In the genomic region with DNA sequence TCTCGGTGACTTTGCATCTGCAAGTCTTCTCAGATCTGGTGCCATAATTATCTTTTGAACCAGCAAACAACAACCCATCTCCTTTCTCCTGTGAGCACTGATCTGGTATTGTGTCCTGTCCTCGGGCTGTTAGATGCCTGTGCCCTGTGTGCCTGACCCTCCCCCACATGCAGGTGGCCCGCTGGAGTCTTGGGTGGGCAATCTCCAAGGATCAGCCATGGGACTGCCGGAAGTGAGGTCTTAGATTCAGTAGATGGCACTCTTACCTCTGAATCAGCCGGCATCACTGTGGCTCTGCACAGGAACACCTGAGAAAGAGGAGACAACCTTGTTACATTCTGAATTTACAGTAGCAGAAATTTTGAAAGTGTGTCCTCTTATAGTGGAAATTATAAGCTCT, we compare ENCODE assay signal across 21 cellular contexts.
DNase-seq lines count a peak whose midpoint lies in the region; ATAC-seq and TF ChIP-seq lines count a peak whose summit lies in the region.
"Had no signal": no experiment of that assay in that cellular context is flagged by ENCODE, and none has a peak within 500 bp of the region (broad histone marks: within the 10 kb centered on the region; RNA-seq: fewer than 3 reads in every experiment).

No MANE protein-coding gene starts in this region.

- no peaks in the 10 kb centered on the region for H3K27me3 Mint-ChIP-seq in glutamatergic neuron (ENCODE audit: unreplicated experiment)
- H3K27me3 Mint-ChIP-seq: dendritic cell treated with granulocyte-macrophage colony-stimulating factor and Interleukin-4, amounts not matched to agents 40 ng/mL and 50 ng/mL, for 4 days; T-cell had no signal

- no peak overlapping the region for H3K23ac ChIP-seq in mesendoderm (ENCODE audit: low read length)

- TF ChIP-seq CTCF in LNCaP clone FGC (IDR thresholded peaks at IDR 0.05; ENCODE audit: control insufficient read depth, extremely low read depth, insufficient read depth), result peak; percentile 33
- no peak for TF ChIP-seq CTCF in glutamatergic neuron (IDR thresholded peaks at IDR 0.05; ENCODE audit: partially characterized antibody, unreplicated experiment)

- peaks cover 4% of the 10 kb centered on the region for H3K9me3 Mint-ChIP-seq in glutamatergic neuron (ENCODE audit: unreplicated experiment)
- H3K9me3 Mint-ChIP-seq: dendritic cell treated with granulocyte-macrophage colony-stimulating factor and Interleukin-4, amounts not matched to agents 40 ng/mL and 50 ng/mL, for 4 days; nephron progenitor cell had no signal

- H2AK5ac ChIP-seq in mesendoderm (ENCODE audit: low read length), result no peak overlapping the region

- no peak overlapping the region for H3K4me2 ChIP-seq in mesendoderm (ENCODE audit: low read length)

- no peak overlapping the region for H4K8ac ChIP-seq in mesendoderm (ENCODE audit: low read depth, low read length)

- H3K4me1 Mint-ChIP-seq in glutamatergic neuron (ENCODE audit: low read depth, unreplicated experiment), result peaks cover 3% of the 10 kb centered on the region
- H3K4me1 Mint-ChIP-seq: nephron progenitor cell, T-cell had no signal

- H3K36me3 ChIP-seq in mesendoderm (ENCODE audit: control insufficient read depth, insufficient read depth, low read length), result no peaks in the 10 kb centered on the region
- H3K36me3 ChIP-seq: upper lobe of left lung had no signal

- H3K4me3 Mint-ChIP-seq in glutamatergic neuron (ENCODE audit: unreplicated experiment), result no peak overlapping the region
- H3K4me3 Mint-ChIP-seq: dendritic cell treated with granulocyte-macrophage colony-stimulating factor and Interleukin-4, amounts not matched to agents 40 ng/mL and 50 ng/mL, for 4 days; nephron progenitor cell; T-cell had no signal

- H3K27ac Mint-ChIP-seq in glutamatergic neuron (ENCODE audit: unreplicated experiment), result no peak overlapping the region
- H3K27ac Mint-ChIP-seq: dendritic cell treated with granulocyte-macrophage colony-stimulating factor and Interleukin-4, amounts not matched to agents 40 ng/mL and 50 ng/mL, for 4 days; nephron progenitor cell; T-cell had no signal

- no peaks in the 10 kb centered on the region for H3K36me3 Mint-ChIP-seq in glutamatergic neuron (ENCODE audit: unreplicated experiment)
- H3K36me3 Mint-ChIP-seq: T-cell had no signal

- H3K4me3 ChIP-seq in LNCaP clone FGC (ENCODE audit: low read depth, low read length) (no peak overlapping the region), mesendoderm (ENCODE audit: low read length) (no peak overlapping the region)
- H3K4me3 ChIP-seq: upper lobe of left lung had no signal

- H3K79me1 ChIP-seq in mesendoderm (ENCODE audit: low read length), result no peaks in the 10 kb centered on the region

- no CpG with 5 or more reads among the region's 5 CpGs for WGBS in mesendoderm (ENCODE audit: extremely low coverage, insufficient coverage, low lambda C conversion rate)

- H3K18ac ChIP-seq in mesendoderm (ENCODE audit: low read length), result no peak overlapping the region

- ATAC-seq in HG02885 (IDR thresholded peaks at IDR 0.05; ENCODE audit: poor library complexity, unreplicated experiment), result no peak
- ATAC-seq: left lobe of liver, sciatic nerve, T-cell had no signal

- no peaks in the 10 kb centered on the region for H3K27me3 ChIP-seq in mesendoderm (ENCODE audit: insufficient read depth, low read length, poor library complexity)
- H3K27me3 ChIP-seq: upper lobe of left lung had no signal

- H4K5ac ChIP-seq in mesendoderm (ENCODE audit: low read length), result no peak overlapping the region

- no peak overlapping the region for H3K27ac ChIP-seq in mesendoderm (ENCODE audit: low read depth, low read length)
- H3K27ac ChIP-seq: upper lobe of left lung had no signal

- no peak overlapping the region for H3K4ac ChIP-seq in mesendoderm (ENCODE audit: low read depth, low read length)

- H3K56ac ChIP-seq in mesendoderm (ENCODE audit: low read length), result no peak overlapping the region

- DNase-seq in DMS79 (lab: John Stamatoyannopoulos, UW) (peak; percentile 11), LNCaP clone FGC (ENCODE audit: low read depth) (no peak), SW480 (ENCODE audit: low spot score) (peak; percentile 36), mesendoderm (peak; percentile 27), NCI-H1048 (lab: John Stamatoyannopoulos, UW) (no peak), glutamatergic neuron (no peak)
- DNase-seq: activated CD4-positive, alpha-beta T cell treated with anti-CD3 and anti-CD28 coated beads for 48 hours; activated naive CD4-positive, alpha-beta T cell treated with anti-CD3 and anti-CD28 coated beads, Interleukin-2, amount 50 U/mL, for 16 hours; anterior cingulate cortex; GDM1; HCEC 1CT; Kasumi-1; nephron progenitor cell; NK-92 treated with Interleukin-12 subunit alpha and Interleukin-12 subunit beta, amount 100 ng/mL, for 24 hours; SIG-M5; T-cell; upper lobe of left lung had no signal

- no peak overlapping the region for H2BK120ac ChIP-seq in mesendoderm (ENCODE audit: low read depth, low read length)

- no peaks in the 10 kb centered on the region for H3K4me1 ChIP-seq in mesendoderm (ENCODE audit: control insufficient read depth, low read depth, low read length)
- H3K4me1 ChIP-seq: upper lobe of left lung had no signal

- H3K9ac ChIP-seq in mesendoderm (ENCODE audit: low read length), result no peak overlapping the region

- no peak overlapping the region for H2BK15ac ChIP-seq in mesendoderm (replicated peaks; ENCODE audit: low read depth)

- H2BK5ac ChIP-seq in mesendoderm (ENCODE audit: low read length), result no peak overlapping the region

- H3K79me2 ChIP-seq in mesendoderm (ENCODE audit: control insufficient read depth, insufficient read depth, low read length), result no peaks in the 10 kb centered on the region

Comparison
In these comparisons a context has a peak if more than half of its experiments do, and no peak if none do; other contexts are left out.
1. DNase-seq: peak in DMS79 (single experiment), SW480 (single experiment) and mesendoderm (single experiment); none in LNCaP clone FGC (single experiment), NCI-H1048 (single experiment) and glutamatergic neuron (single experiment).